In the genomic region with DNA sequence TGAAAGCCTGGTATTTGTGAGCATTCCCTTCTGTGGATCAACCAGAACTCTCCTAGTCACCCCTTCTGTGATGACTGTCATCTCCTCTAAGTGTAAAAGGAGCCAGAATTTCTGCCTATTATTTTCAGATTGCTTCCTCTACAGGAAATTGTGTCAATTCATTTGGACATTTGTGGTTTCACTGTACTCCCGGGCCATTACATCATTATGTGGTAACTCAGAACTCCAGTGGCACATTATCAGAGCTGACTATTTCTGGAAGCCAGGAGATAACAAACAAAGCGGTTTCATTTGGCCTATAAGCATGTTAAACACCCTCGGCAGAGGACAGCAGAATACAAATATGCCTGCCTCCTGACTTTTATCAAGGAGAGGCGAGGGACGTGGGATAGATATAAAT, we compare ENCODE assay signal across 13 cellular contexts.
DNase-seq lines count a peak whose midpoint lies in the region; TF ChIP-seq lines count a peak whose summit lies in the region.
"Had no signal": no experiment of that assay in that cellular context is flagged by ENCODE, and none has a peak within 500 bp of the region (broad histone marks: within the 10 kb centered on the region; RNA-seq: fewer than 3 reads in every experiment).

No MANE protein-coding gene starts in this region.

- H3K9me3 ChIP-seq in mesenchymal stem cell (ENCODE audit: control insufficient read depth, low read length), result no peaks in the 10 kb centered on the region
- H3K9me3 ChIP-seq: adrenal gland had no signal

- no peak overlapping the region for H2AK5ac ChIP-seq in mesenchymal stem cell (ENCODE audit: low read length, severe bottlenecking)

- WGBS in mesenchymal stem cell, result 45% methylated on average over 5 of the region's 5 CpGs

- H3K14ac ChIP-seq in mesenchymal stem cell (ENCODE audit: low read length in 2 of 2), result no peak overlapping the region

- no peak overlapping the region for H3K4ac ChIP-seq in mesenchymal stem cell (ENCODE audit: low read depth in 1 of 2, low read length in 2 of 2)

- H3K27me3 Mint-ChIP-seq in activated CD4-positive, alpha-beta T cell treated with anti-CD3 and anti-CD28 coated beads, Interleukin-2, amount 10 ng/mL, durations not matched to agents 7 days and 5 days, result no peaks in the 10 kb centered on the region
- H3K27me3 Mint-ChIP-seq in nephron progenitor cell (ENCODE audit: low read depth, poor library complexity), result peaks cover 9% of the 10 kb centered on the region
- H3K27me3 Mint-ChIP-seq: activated CD8-positive, alpha-beta memory T cell treated with anti-CD3 and anti-CD28 coated beads, Interleukin-2, amount 10 ng/mL, durations not matched to agents 7 days and 5 days; naive B cell had no signal

- no peak overlapping the region for H3K27ac ChIP-seq in mesenchymal stem cell (ENCODE audit: low read length, poor library complexity, severe bottlenecking)
- H3K27ac ChIP-seq: adrenal gland had no signal

- no peaks in the 10 kb centered on the region for H3K79me1 ChIP-seq in mesenchymal stem cell (replicated peaks; ENCODE audit: low read length, poor library complexity, severe bottlenecking)

- no peak overlapping the region for H2BK120ac ChIP-seq in mesenchymal stem cell (ENCODE audit: low read depth, low read length)

- no peak overlapping the region for H4K91ac ChIP-seq in mesenchymal stem cell (ENCODE audit: low read length)

- TF ChIP-seq CTCF in choroid plexus epithelial cell (conservative IDR thresholded peaks at IDR 0.05; ENCODE audit: low read depth, low read length), result no peak
- TF ChIP-seq CTCF in nephron progenitor cell (IDR thresholded peaks at IDR 0.05), result no peak

- H3K9me3 Mint-ChIP-seq in activated CD4-positive, alpha-beta T cell treated with anti-CD3 and anti-CD28 coated beads, Interleukin-2, amount 10 ng/mL, durations not matched to agents 7 days and 5 days, result peaks cover 8% of the 10 kb centered on the region
- H3K9me3 Mint-ChIP-seq in nephron progenitor cell, result no peaks in the 10 kb centered on the region

- H3K27me3 ChIP-seq in mesenchymal stem cell (ENCODE audit: control insufficient read depth in 1 of 2, insufficient read depth in 1 of 2, low read length in 2 of 2), result no peaks in the 10 kb centered on the region
- H3K27me3 ChIP-seq: adrenal gland had no signal

- no peak overlapping the region for H2BK5ac ChIP-seq in mesenchymal stem cell (ENCODE audit: low read depth, low read length, poor library complexity, severe bottlenecking)

- H3K4me2 ChIP-seq in mesenchymal stem cell (ENCODE audit: low read length, poor library complexity, severe bottlenecking), result no peak overlapping the region

- no peak overlapping the region for H2BK15ac ChIP-seq in mesenchymal stem cell (ENCODE audit: low read depth, poor library complexity, severe bottlenecking)

- H3K23ac ChIP-seq in mesenchymal stem cell (ENCODE audit: low read length in 2 of 2), result no peak overlapping the region

- H3K4me1 Mint-ChIP-seq in activated CD4-positive, alpha-beta T cell treated with anti-CD3 and anti-CD28 coated beads, Interleukin-2, amount 10 ng/mL, durations not matched to agents 7 days and 5 days, result no peaks in the 10 kb centered on the region
- H3K4me1 Mint-ChIP-seq in nephron progenitor cell, result no peaks in the 10 kb centered on the region
- H3K4me1 Mint-ChIP-seq: activated CD8-positive, alpha-beta memory T cell treated with anti-CD3 and anti-CD28 coated beads, Interleukin-2, amount 10 ng/mL, durations not matched to agents 7 days and 5 days; naive B cell had no signal

- H4K8ac ChIP-seq in mesenchymal stem cell (ENCODE audit: low read length), result no peak overlapping the region

- no peak overlapping the region for H2AFZ ChIP-seq in mesenchymal stem cell (ENCODE audit: low read depth, low read length)

- DNase-seq in EL (peak; percentile 41), NCI-H2029 (lab: John Stamatoyannopoulos, UW) (peak; percentile 55), choroid plexus epithelial cell (ENCODE audit: low read depth) (peak; percentile 81), mesenchymal stem cell (peak; percentile 87), nephron progenitor cell (no peak), NCI-H1092 (lab: John Stamatoyannopoulos, UW) (no peak)
- DNase-seq in activated CD4-positive, alpha-beta T cell treated with anti-CD3 and anti-CD28 coated beads for 1 hour, result no peak
- no peak for DNase-seq in activated CD4-positive, alpha-beta T cell treated with anti-CD3 and anti-CD28 coated beads, Interleukin-2, amount 10 ng/mL, durations not matched to agents 7 days and 5 days
- DNase-seq: activated CD8-positive, alpha-beta memory T cell treated with anti-CD3 and anti-CD28 coated beads, Interleukin-2, amount 10 ng/mL, durations not matched to agents 7 days and 5 days; adrenal gland; naive B cell; stimulated activated CD4-positive, alpha-beta T cell treated with anti-CD3 and anti-CD28 coated beads, Interleukin-12 subunit alpha, Interleukin-12 subunit beta, amount 100 ng/mL, for 4 hours; T-helper 2 cell had no signal

- POLR2A ChIA-PET in activated CD4-positive, alpha-beta T cell treated with anti-CD3 and anti-CD28 coated beads, Interleukin-2, amount 10 ng/mL, durations not matched to agents 7 days and 5 days (lab: Charles Lee), result no interaction called here

- no peak overlapping the region for H3K4me3 Mint-ChIP-seq in activated CD4-positive, alpha-beta T cell treated with anti-CD3 and anti-CD28 coated beads, Interleukin-2, amount 10 ng/mL, durations not matched to agents 7 days and 5 days
- no peak overlapping the region for H3K4me3 Mint-ChIP-seq in nephron progenitor cell
- H3K4me3 Mint-ChIP-seq: activated CD8-positive, alpha-beta memory T cell treated with anti-CD3 and anti-CD28 coated beads, Interleukin-2, amount 10 ng/mL, durations not matched to agents 7 days and 5 days; naive B cell had no signal

- no peak overlapping the region for H3K27ac Mint-ChIP-seq in activated CD4-positive, alpha-beta T cell treated with anti-CD3 and anti-CD28 coated beads, Interleukin-2, amount 10 ng/mL, durations not matched to agents 7 days and 5 days
- no peak overlapping the region for H3K27ac Mint-ChIP-seq in nephron progenitor cell
- H3K27ac Mint-ChIP-seq: activated CD8-positive, alpha-beta memory T cell treated with anti-CD3 and anti-CD28 coated beads, Interleukin-2, amount 10 ng/mL, durations not matched to agents 7 days and 5 days; naive B cell had no signal

- H3K4me3 ChIP-seq in choroid plexus epithelial cell (ENCODE audit: low read depth, low read length), result no peak overlapping the region
- H3K4me3 ChIP-seq in mesenchymal stem cell (ENCODE audit: insufficient read depth in 1 of 2, low read depth in 1 of 2, low read length in 2 of 2), result no peak overlapping the region
- H3K4me3 ChIP-seq: adrenal gland had no signal

- CTCF ChIA-PET in activated CD4-positive, alpha-beta T cell treated with anti-CD3 and anti-CD28 coated beads, Interleukin-2, amount 10 ng/mL, durations not matched to agents 7 days and 5 days (lab: Charles Lee), result no interaction called here

- H3K36me3 ChIP-seq in mesenchymal stem cell (ENCODE audit: control insufficient read depth in 1 of 2, insufficient read depth in 2 of 2, low read depth in 1 of 2, low read length in 2 of 2), result no peaks in the 10 kb centered on the region
- H3K36me3 ChIP-seq: adrenal gland had no signal

- H3K4me1 ChIP-seq in mesenchymal stem cell (ENCODE audit: control insufficient read depth, insufficient read depth, low read depth, low read length), result no peaks in the 10 kb centered on the region
- H3K4me1 ChIP-seq: adrenal gland had no signal

- no peak overlapping the region for H3K18ac ChIP-seq in mesenchymal stem cell (ENCODE audit: low read depth in 1 of 2, low read length in 2 of 2)

- no peak overlapping the region for H2BK12ac ChIP-seq in mesenchymal stem cell (ENCODE audit: low read length in 2 of 2)

- H3K9ac ChIP-seq in mesenchymal stem cell (ENCODE audit: low read length), result no peak overlapping the region

- H3K36me3 Mint-ChIP-seq in activated CD4-positive, alpha-beta T cell treated with anti-CD3 and anti-CD28 coated beads, Interleukin-2, amount 10 ng/mL, durations not matched to agents 7 days and 5 days (ENCODE audit: low read depth), result no peaks in the 10 kb centered on the region
- H3K36me3 Mint-ChIP-seq in nephron progenitor cell (ENCODE audit: low read depth), result no peaks in the 10 kb centered on the region
- H3K36me3 Mint-ChIP-seq: activated CD8-positive, alpha-beta memory T cell treated with anti-CD3 and anti-CD28 coated beads, Interleukin-2, amount 10 ng/mL, durations not matched to agents 7 days and 5 days; naive B cell had no signal

Comparison
In these comparisons a context has a peak if more than half of its experiments do, and no peak if none do; other contexts are left out.
1. DNase-seq: peak in EL (single experiment), NCI-H2029 (single experiment), choroid plexus epithelial cell (single experiment) and mesenchymal stem cell (single experiment); none in activated CD4-positive, alpha-beta T cell treated with anti-CD3 and anti-CD28 coated beads for 1 hour (single experiment), activated CD4-positive, alpha-beta T cell treated with anti-CD3 and anti-CD28 coated beads, Interleukin-2, amount 10 ng/mL, durations not matched to agents 7 days and 5 days (single experiment), nephron progenitor cell (single experiment) and NCI-H1092 (single experiment).